Comparison of ENCODE assay signal across 1 cellular context in the genomic region with DNA sequence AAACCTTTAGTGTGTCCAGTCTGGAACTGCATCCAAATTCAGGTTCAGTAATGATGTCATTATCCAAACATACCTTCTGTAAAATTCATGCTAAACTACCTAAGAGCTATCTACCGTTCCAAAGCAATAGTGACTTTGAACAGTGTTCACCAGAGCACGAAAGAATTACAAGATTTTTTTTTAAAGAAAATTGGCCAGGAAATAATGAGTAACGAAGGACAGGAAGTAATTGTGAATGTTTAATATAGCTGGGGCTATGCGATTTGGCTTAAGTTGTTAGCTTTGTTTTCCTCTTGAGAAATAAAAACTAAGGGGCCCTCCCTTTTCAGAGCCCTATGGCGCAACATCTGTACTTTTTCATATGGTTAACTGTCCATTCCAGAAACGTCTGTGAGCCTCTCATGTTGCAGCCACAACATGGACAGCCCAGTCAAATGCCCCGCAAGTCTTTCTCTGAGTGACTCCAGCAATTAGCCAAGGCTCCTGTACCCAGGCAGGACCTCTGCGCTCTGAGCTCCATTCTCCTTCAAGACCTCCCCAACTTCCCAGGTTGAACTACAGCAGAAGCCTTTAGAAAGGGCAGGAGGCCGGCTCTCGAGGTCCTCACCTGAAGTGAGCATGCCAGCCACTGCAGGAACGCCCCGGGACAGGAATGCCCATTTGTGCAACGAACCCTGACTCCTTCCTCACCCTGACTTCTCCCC.
TF ChIP-seq lines count a peak whose summit lies in the region.

No MANE protein-coding gene starts in this region.

TF ChIP-seq in HEK293T, 16 proteins besides CTCF, POLR2A, EP300 and RAD21 (continued from another document):
- TF ChIP-seq FOXM1 (IDR thresholded peaks at IDR 0.05; ENCODE audit: borderline replicate concordance) (no peak), SUZ12 (IDR thresholded peaks at IDR 0.05) (no peak), LEF1 (IDR thresholded peaks at IDR 0.05; ENCODE audit: borderline replicate concordance) (no peak)
